30 cellular contexts compared by ENCODE assay signal in genomic region chr16:1505912-1506311, GRCh38. TPM values are rescaled to one million over a fixed set of nuclear protein-coding genes. Genes with fewer than 3 reads are reported as not detected.
"Had no signal": no experiment of that assay in that cellular context is flagged by ENCODE, and none has a peak within 500 bp of the region (broad histone marks: within the 10 kb centered on the region; RNA-seq: fewer than 3 reads in every experiment).

No MANE protein-coding gene starts in this region.

- H3K27me3 Mint-ChIP-seq: naive thymus-derived CD4-positive, alpha-beta T cell; progenitor cell of endocrine pancreas; stimulated activated naive CD8-positive, alpha-beta T cell treated with anti-CD3 and anti-CD28 coated beads, Interleukin-15, amount 100 ng/mL, for 72 hours; type B pancreatic cell had no signal

- H3K9me3 Mint-ChIP-seq: naive thymus-derived CD4-positive, alpha-beta T cell; natural killer cell; nephron; stimulated activated naive CD8-positive, alpha-beta T cell treated with anti-CD3 and anti-CD28 coated beads, Interleukin-15, amount 100 ng/mL, for 72 hours; type B pancreatic cell had no signal

- H2AFZ ChIP-seq: parathyroid adenoma had no signal

- H3K4me3 Mint-ChIP-seq: naive thymus-derived CD4-positive, alpha-beta T cell; natural killer cell; nephron; stimulated activated naive CD8-positive, alpha-beta T cell treated with anti-CD3 and anti-CD28 coated beads, Interleukin-15, amount 100 ng/mL, for 72 hours; type B pancreatic cell had no signal

- H3K27ac Mint-ChIP-seq: naive thymus-derived CD4-positive, alpha-beta T cell; natural killer cell; nephron; progenitor cell of endocrine pancreas; type B pancreatic cell had no signal

- DNase-seq: naive thymus-derived CD4-positive, alpha-beta T cell; natural killer cell; occipital lobe; right lobe of liver; spleen; stimulated activated CD4-positive, alpha-beta T cell treated with anti-CD3 and anti-CD28 coated beads, Interleukin-12 subunit alpha, Interleukin-12 subunit beta, amount 100 ng/mL, for 4 hours; stimulated activated CD4-positive, alpha-beta T cell treated with anti-CD3 and anti-CD28 coated beads, Interleukin-1b, Interleukin-23, amount 100 ng/mL, for 48 hours; stimulated activated CD4-positive, alpha-beta T cell treated with anti-CD3 and anti-CD28 coated beads, Interleukin-4, amount 100 ng/mL, for 1 hour; stimulated activated CD4-positive, alpha-beta T cell treated with anti-CD3 and anti-CD28 coated beads, Interleukin-4, amount 100 ng/mL, for 4 hours; stimulated activated CD8-positive, alpha-beta memory T cell treated with anti-CD3 and anti-CD28 coated beads, Interleukin-4, amount 100 ng/mL, for 48 hours; stimulated activated naive CD4-positive, alpha-beta T cell; stimulated activated naive CD8-positive, alpha-beta T cell treated with anti-CD3 and anti-CD28 coated beads, Interleukin-15, amount 100 ng/mL, for 72 hours; stimulated activated naive CD8-positive, alpha-beta T cell treated with anti-CD3 and anti-CD28 coated beads, Interleukin-15, Interleukin-2, amounts not matched to agents 100 U/mL and 50 U/mL, for 24 hours; testis; tibial artery; transverse colon had no signal

- H3K4me3 ChIP-seq: ovary, psoas muscle, right lobe of liver, skin epidermis, smooth muscle cell, spleen, suprapubic skin, testis, tibial artery, transverse colon, vagina had no signal

- H3K4me2 ChIP-seq: smooth muscle cell had no signal

- H3K36me3 Mint-ChIP-seq: natural killer cell had no signal

- H3K4me1 ChIP-seq: parathyroid adenoma, right lobe of liver, suprapubic skin, testis, transverse colon had no signal

- H3K27me3 ChIP-seq: ovary, right lobe of liver, spleen, suprapubic skin, testis, tibial artery, transverse colon, vagina had no signal

- H3K9me3 ChIP-seq: ovary, psoas muscle, right lobe of liver, spleen, suprapubic skin, testis, tibial artery, transverse colon, vagina had no signal

- ATAC-seq: naive thymus-derived CD4-positive, alpha-beta T cell; natural killer cell; psoas muscle; right cardiac atrium; right lobe of liver; stimulated activated naive CD8-positive, alpha-beta T cell treated with anti-CD3 and anti-CD28 coated beads, Interleukin-15, amount 100 ng/mL, for 72 hours; stimulated activated naive CD8-positive, alpha-beta T cell treated with anti-CD3 and anti-CD28 coated beads, Interleukin-15, Interleukin-2, amounts not matched to agents 100 U/mL and 50 U/mL, for 24 hours had no signal

- H3K4me1 Mint-ChIP-seq: naive thymus-derived CD4-positive, alpha-beta T cell; natural killer cell; nephron; stimulated activated naive CD8-positive, alpha-beta T cell treated with anti-CD3 and anti-CD28 coated beads, Interleukin-15, amount 100 ng/mL, for 72 hours had no signal

- H3K36me3 ChIP-seq: ovary had no signal

- H3K9ac ChIP-seq: parathyroid adenoma had no signal

- H3K27ac ChIP-seq: ovary, parathyroid adenoma, psoas muscle, right lobe of liver, skin epidermis, spleen, suprapubic skin, testis, tibial artery, transverse colon, vagina had no signal

RNA-seq across cellular contexts. Expression of gene PTX4, which starts 17.2 kb away (rescaled TPM):
- total RNA-seq: occipital lobe, osteoblast, progenitor cell of endocrine pancreas, renal cortical epithelial cell, right lobe of liver, smooth muscle cell, suprapubic skin, transverse colon, vagina had no signal
- polyA plus RNA-seq: naive thymus-derived CD4-positive, alpha-beta T cell; neural cell; smooth muscle cell had no signal

RNA-seq across cellular contexts. Expression of gene TMEM204, which starts 27.6 kb away (rescaled TPM):
- total RNA-seq: progenitor cell of endocrine pancreas had no signal
- polyA plus RNA-seq: neural cell had no signal
